ENCODE assay signal across 1 cellular context in genomic region chr22:20043997-20044342, GRCh38.
A peak's percentile ranks its signal among the peaks of the same experiment; 100 is the strongest.
TF ChIP-seq lines count a peak whose summit lies in the region.

No MANE protein-coding gene starts in this region.

TF ChIP-seq in K562, 482 proteins besides CTCF, POLR2A, EP300 and RAD21 (continued from another document):
- TF ChIP-seq MITF (IDR thresholded peaks at IDR 0.05), result no peak
- no peak for TF ChIP-seq SMARCE1 (IDR thresholded peaks at IDR 0.05)
- TF ChIP-seq MYBL2 (IDR thresholded peaks at IDR 0.05; ENCODE audit: low read depth), result no peak
- TF ChIP-seq MYBL2 (CRISPR knock-in tag; IDR thresholded peaks at IDR 0.05; ENCODE audit: borderline replicate concordance), result peak; percentile 81; the same call in 1 of the 2 replicates
- no peak for TF ChIP-seq TCFL5 (CRISPR knock-in tag; conservative IDR thresholded peaks at IDR 0.05)
- no peak for TF ChIP-seq E4F1 (CRISPR knock-in tag; IDR thresholded peaks at IDR 0.05; ENCODE audit: borderline replicate concordance)
- TF ChIP-seq CREB5 (CRISPR knock-in tag; IDR thresholded peaks at IDR 0.05), result no peak
- TF ChIP-seq ZSCAN32 (CRISPR knock-in tag; IDR thresholded peaks at IDR 0.05), result no peak
- no peak for TF ChIP-seq ZBTB17 (CRISPR knock-in tag; IDR thresholded peaks at IDR 0.05)
- no peak for TF ChIP-seq MXI1 (IDR thresholded peaks at IDR 0.05; ENCODE audit: low read depth, low read length)
- TF ChIP-seq ZNF592 (IDR thresholded peaks at IDR 0.05), result no peak
- TF ChIP-seq USF1 (CRISPR knock-in tag; IDR thresholded peaks at IDR 0.05), result peak; percentile 39
- no peak for TF ChIP-seq MECOM (CRISPR knock-in tag; IDR thresholded peaks at IDR 0.05)
- TF ChIP-seq PURB (CRISPR knock-in tag; IDR thresholded peaks at IDR 0.05; ENCODE audit: low read depth), result 0 out of 2 replicates have a peak, but pooled peaks have one; percentile 55
- no peak for TF ChIP-seq MLLT1 (IDR thresholded peaks at IDR 0.05)
- 0 out of 2 replicates have a peak, but pooled peaks have one; percentile 49 for TF ChIP-seq ATF2 (CRISPR knock-in tag; IDR thresholded peaks at IDR 0.05)
- TF ChIP-seq KAT7 (CRISPR knock-in tag; IDR thresholded peaks at IDR 0.05; ENCODE audit: borderline replicate concordance), result no peak
- no peak for TF ChIP-seq SMAD4 (CRISPR knock-in tag; conservative IDR thresholded peaks at IDR 0.05)
- no peak for TF ChIP-seq ZBTB9 (CRISPR knock-in tag; IDR thresholded peaks at IDR 0.05)
